In genomic region chr5:132225165-132226032, GRCh38 we compare ENCODE assay signal across 1 cellular context.
TF ChIP-seq lines count a peak whose summit lies in the region.

No MANE protein-coding gene starts in this region.

TF ChIP-seq in K562, 482 proteins besides CTCF, POLR2A, EP300 and RAD21 (continued from another document):
- peak; percentile 96 for TF ChIP-seq NFIC (IDR thresholded peaks at IDR 0.05)
- no peak for TF ChIP-seq RBM39 (optimal IDR thresholded peaks at IDR 0.05; ENCODE audit: low read depth, low read length)
- TF ChIP-seq LEF1 (IDR thresholded peaks at IDR 0.05): no peak
- no peak for TF ChIP-seq LCOR (CRISPR knock-in tag; IDR thresholded peaks at IDR 0.05)
- 0 out of 2 replicates have a peak, but pooled peaks have one; percentile 16 for TF ChIP-seq CXXC5 (CRISPR knock-in tag; IDR thresholded peaks at IDR 0.05)
- no peak for TF ChIP-seq TCF7 (IDR thresholded peaks at IDR 0.05; ENCODE audit: borderline replicate concordance)
- TF ChIP-seq RFX1 (IDR thresholded peaks at IDR 0.05): no peak
- TF ChIP-seq KHSRP (IDR thresholded peaks at IDR 0.05): no peak
- 0 out of 2 replicates have a peak, but pooled peaks have one; percentile 14 for TF ChIP-seq CBFA2T3 (IDR thresholded peaks at IDR 0.05)
